ENCODE assay signal across 23 cellular contexts in the genomic region with DNA sequence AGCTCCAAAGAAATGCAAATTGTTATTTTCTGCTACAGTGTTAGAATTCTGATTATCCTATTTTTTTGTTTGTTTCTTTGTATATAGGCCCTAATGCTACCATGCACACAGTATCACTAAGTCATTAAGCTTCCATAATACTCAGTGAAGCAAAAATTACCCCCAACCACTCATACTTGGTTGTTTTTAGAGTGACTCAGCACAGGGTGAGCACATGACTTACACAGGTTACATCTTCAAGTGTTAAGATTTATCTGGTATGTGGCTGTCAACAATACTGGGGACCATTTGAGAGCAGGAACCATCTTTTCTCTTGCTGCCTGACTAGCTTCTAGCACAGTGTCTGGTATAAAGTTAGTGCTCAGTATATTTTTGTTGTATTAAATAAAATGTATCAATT.
DNase-seq lines count a peak whose midpoint lies in the region; ATAC-seq and TF ChIP-seq lines count a peak whose summit lies in the region.
"Had no signal": no experiment of that assay in that cellular context is flagged by ENCODE, and none has a peak within 500 bp of the region (broad histone marks: within the 10 kb centered on the region; RNA-seq: fewer than 3 reads in every experiment).

No MANE protein-coding gene starts in this region.

- no peak for TF ChIP-seq CTCF in gastrocnemius medialis (IDR thresholded peaks at IDR 0.05 in 4 of 5, conservative IDR thresholded peaks at IDR 0.05 in 1 of 5)

- no peak for TF ChIP-seq POLR2A in gastrocnemius medialis (IDR thresholded peaks at IDR 0.05)

- H3K9me3 ChIP-seq in gastrocnemius medialis: no peaks in the 10 kb centered on the region
- H3K9me3 ChIP-seq: HAP-1, mucosa of descending colon, psoas muscle, SK-N-SH had no signal

- in situ Hi-C loops in gastrocnemius medialis (cut with MboI; ENCODE audit: low sequenced_read_pairs in 4 of 4): loop anchor here in 1 of 4 donors (25.0 kb wide), 1 partner anchor 107 kb away; no protein-coding TSS in a partner anchor

- peak; percentile 29 for DNase-seq in A172 (ENCODE audit: low spot score)
- peak; percentile 15 for DNase-seq in Daoy (ENCODE audit: low read depth)
- DNase-seq in amniotic epithelial cell (ENCODE audit: low read depth): peak; percentile 1
- peak; percentile 47 for DNase-seq in glomerular visceral epithelial cell (ENCODE audit: extremely low spot score)
- DNase-seq in NCI-H2107 treated with DMSO at 0.1 percent for 48 hours (lab: John Stamatoyannopoulos, UW; ENCODE audit: unreplicated experiment): no peak
- no peak for DNase-seq in gastrocnemius medialis
- DNase-seq in globus pallidus (ENCODE audit: low spot score): no peak
- DNase-seq in T-helper 2 cell: no peak
- DNase-seq: activated T-cell treated with anti-CD3 and anti-CD28 coated beads, Interleukin-2, amount 50 U/mL, for 72 hours; endodermal cell; mucosa of descending colon; MV-4-11; NCI-H1694; NCI-H69; psoas muscle; SK-N-SH; stimulated activated CD4-positive, alpha-beta T cell treated with anti-CD3 and anti-CD28 coated beads, Interleukin-2, amount 100 ng/mL, for 24 hours had no signal

- no peak for ATAC-seq in gastrocnemius medialis
- ATAC-seq: mucosa of descending colon; psoas muscle; stimulated activated memory B cell treated with anti-CD40 and anti-IgM and Interleukin-4, amounts not matched to agents 10 μg/mL and 1 μg/mL and 100 μg/mL, for 72 hours; WTC11 had no signal

- intact Hi-C loops in gastrocnemius medialis (cut with DNase I; ENCODE audit: low total_unique reads): no loop called here

- peaks cover 0 to 3% of the 10 kb centered on the region in 2 donors for H3K4me1 ChIP-seq in gastrocnemius medialis
- H3K4me1 ChIP-seq: HAP-1, neural progenitor cell had no signal

- no peak overlapping the region for H3K4me3 ChIP-seq in gastrocnemius medialis
- H3K4me3 ChIP-seq: coronary artery, HAP-1, mucosa of descending colon, neural progenitor cell, psoas muscle, skin epidermis had no signal

- H3K27me3 ChIP-seq in gastrocnemius medialis: no peaks in the 10 kb centered on the region
- H3K27me3 ChIP-seq: neural progenitor cell had no signal

- H3K27ac ChIP-seq in gastrocnemius medialis: no peak overlapping the region
- H3K27ac ChIP-seq: coronary artery, neural progenitor cell, psoas muscle, skin epidermis had no signal

- H3K36me3 ChIP-seq in gastrocnemius medialis: no peaks in the 10 kb centered on the region
- H3K36me3 ChIP-seq: HAP-1, neural progenitor cell had no signal

Comparison
In these comparisons a context has a peak if more than half of its experiments do, and no peak if none do; other contexts are left out.
1. DNase-seq: peak in A172 (single experiment), Daoy (single experiment), amniotic epithelial cell (single experiment) and glomerular visceral epithelial cell (single experiment); none in NCI-H2107 treated with DMSO at 0.1 percent for 48 hours (single experiment), gastrocnemius medialis (0 of 2), globus pallidus (single experiment) and T-helper 2 cell (0 of 5).